In the genomic region with DNA sequence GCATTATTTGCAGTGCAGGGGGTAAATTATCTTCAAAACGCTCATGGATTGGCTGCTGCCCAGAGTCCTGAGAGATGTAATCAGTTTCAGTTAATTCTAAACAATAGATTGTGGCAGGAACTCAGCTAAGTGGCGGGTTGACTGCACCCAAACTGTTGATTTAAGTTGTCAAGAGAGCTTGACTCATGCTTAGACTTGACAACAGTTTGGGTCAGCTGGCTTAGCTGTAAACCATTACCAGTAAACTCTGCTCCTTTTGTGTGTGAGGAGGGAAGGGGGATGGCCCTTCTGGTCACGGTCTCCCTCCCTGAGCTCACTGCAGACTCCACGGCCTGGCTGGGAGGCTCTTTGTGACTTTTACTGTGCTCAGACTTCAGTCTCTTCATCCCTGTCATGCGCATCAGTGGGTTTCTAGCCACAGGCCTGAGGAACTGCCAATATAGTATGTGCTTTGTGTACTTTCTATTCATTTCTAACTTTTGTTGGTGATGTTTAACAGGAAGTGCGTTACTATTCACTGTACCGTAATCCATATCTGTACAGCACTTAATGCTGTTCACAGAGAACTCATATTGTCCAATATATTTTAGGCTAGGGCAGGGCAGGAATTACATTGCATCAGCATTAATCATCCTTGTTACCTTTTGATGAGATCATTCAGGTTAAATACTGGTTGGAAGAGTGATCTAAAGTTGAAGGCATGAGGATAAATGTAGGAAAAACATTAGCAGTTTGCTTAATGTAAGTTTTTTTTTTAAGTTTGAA, we compare ENCODE assay signal across 9 cellular contexts.
DNase-seq lines count a peak whose midpoint lies in the region; ATAC-seq and TF ChIP-seq lines count a peak whose summit lies in the region.
"Had no signal": no experiment of that assay in that cellular context is flagged by ENCODE, and none has a peak within 500 bp of the region (broad histone marks: within the 10 kb centered on the region; RNA-seq: fewer than 3 reads in every experiment).

No MANE protein-coding gene starts in this region.

- H3K27me3 ChIP-seq in fibroblast of lung (ENCODE audit: control insufficient read depth, insufficient read depth, low read length) (no peaks in the 10 kb centered on the region), thyroid gland (no peaks in the 10 kb centered on the region)

- WGBS in thyroid gland, 2 donors: 60 to 65% methylated on average over 7 of the region's 7 CpGs

- H3K4me3 ChIP-seq in fibroblast of lung (replicated peaks in 1 of 4; ENCODE audit: control extremely low read depth in 1 of 4, insufficient read depth in 1 of 4, low read depth in 3 of 4, low read length in 4 of 4) (no peak overlapping the region), thyroid gland (replicated peaks in 1 of 3) (no peak overlapping the region)
- H3K4me3 ChIP-seq: SK-N-MC had no signal

- H3K27ac ChIP-seq in fibroblast of lung (ENCODE audit: insufficient read depth, low read length) (no peak overlapping the region), thyroid gland (peak overlapping the region in 2 of 3 donors; percentile 24 to 50)
- H3K27ac ChIP-seq: SK-N-MC had no signal

- H2AFZ ChIP-seq in fibroblast of lung (ENCODE audit: low read length): no peak overlapping the region

- no peaks in the 10 kb centered on the region for H3K79me2 ChIP-seq in fibroblast of lung (ENCODE audit: control insufficient read depth, insufficient read depth, low read length)

- intact Hi-C loops in thyroid gland (cut with DNase I): no loop called here

- no peak overlapping the region for H3K4me2 ChIP-seq in fibroblast of lung (ENCODE audit: extremely low read depth, insufficient read depth, low read length)

- DNase-seq in NCI-H2107 treated with DMSO at 0.1 percent for 48 hours (lab: John Stamatoyannopoulos, UW; ENCODE audit: unreplicated experiment) (peak; percentile 81), fibroblast of lung (ENCODE audit: low read depth in 2 of 2) (peak; percentile 78 to 98), thyroid gland (peak; percentile 65 to 69), NAMALWA (ENCODE audit: low spot score) (no peak), hypothalamus (lab: John Stamatoyannopoulos, UW) (no peak)
- no peak for DNase-seq in activated CD4-positive, CD25-positive, alpha-beta regulatory T cell treated with anti-CD3 and anti-CD28 coated beads, Interleukin-2, amount 50 U/mL, for 72 hours

- TF ChIP-seq CTCF in fibroblast of lung (conservative IDR thresholded peaks at IDR 0.05 in 1 of 2, IDR thresholded peaks at IDR 0.05 in 1 of 2; ENCODE audit: low read depth in 1 of 2, low read length in 2 of 2) (no peak), thyroid gland (IDR thresholded peaks at IDR 0.05) (no peak)

- ATAC-seq in GM18867 (IDR thresholded peaks at IDR 0.05; ENCODE audit: unreplicated experiment) (peak; percentile 96), HG02884 (IDR thresholded peaks at IDR 0.05; ENCODE audit: unreplicated experiment) (peak; percentile 86)

- H3K9me3 ChIP-seq in fibroblast of lung (ENCODE audit: control insufficient read depth, insufficient read depth, low read depth, low read length): no peaks in the 10 kb centered on the region
- H3K9me3 ChIP-seq in thyroid gland: no peaks in the 10 kb centered on the region

- H4K20me1 ChIP-seq in fibroblast of lung (ENCODE audit: control insufficient read depth, extremely low read depth, insufficient read depth, low read length): no peaks in the 10 kb centered on the region

- no peak overlapping the region for H3K9ac ChIP-seq in fibroblast of lung (ENCODE audit: insufficient read depth, low read length)

- H3K4me1 ChIP-seq in fibroblast of lung (ENCODE audit: control insufficient read depth, extremely low read depth, insufficient read depth, low read length): peaks cover 2% of the 10 kb centered on the region
- peaks cover 12 to 13% of the 10 kb centered on the region in 2 donors for H3K4me1 ChIP-seq in thyroid gland

- H3K36me3 ChIP-seq in fibroblast of lung (ENCODE audit: control insufficient read depth, insufficient read depth, low read length) (no peaks in the 10 kb centered on the region), thyroid gland (no peaks in the 10 kb centered on the region)

- no peak for TF ChIP-seq POLR2A in thyroid gland (IDR thresholded peaks at IDR 0.05)

Comparison
In these comparisons a context has a peak if more than half of its experiments do, and no peak if none do; other contexts are left out.
1. DNase-seq: peak in NCI-H2107 treated with DMSO at 0.1 percent for 48 hours (single experiment), fibroblast of lung (2 of 2) and thyroid gland (2 of 2); none in NAMALWA (single experiment), activated CD4-positive, CD25-positive, alpha-beta regulatory T cell treated with anti-CD3 and anti-CD28 coated beads, Interleukin-2, amount 50 U/mL, for 72 hours (single experiment) and hypothalamus (0 of 51).